ENCODE assay signal across 18 cellular contexts in the genomic region with DNA sequence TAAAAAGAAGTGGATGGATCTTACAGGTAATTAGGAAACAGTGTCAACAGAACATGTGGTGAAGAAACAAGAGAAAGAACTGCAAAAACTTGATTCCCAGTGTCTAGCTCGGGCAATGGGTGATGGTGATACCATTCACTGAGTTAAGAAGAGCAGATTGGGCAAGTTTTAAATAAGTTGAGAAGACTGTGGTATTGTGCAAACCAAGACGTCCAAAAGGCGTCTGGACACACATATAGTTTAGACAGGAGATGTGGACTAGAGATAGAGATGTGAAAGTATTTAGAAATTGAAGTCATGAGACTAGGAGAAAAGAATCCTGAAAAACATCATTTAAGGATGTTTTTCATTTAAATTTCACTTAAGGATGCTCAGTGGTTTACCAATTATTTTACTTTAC. TPM values are rescaled to one million over a fixed set of nuclear protein-coding genes. Genes with fewer than 3 reads are reported as not detected.
A peak's percentile ranks its signal among the peaks of the same experiment; 100 is the strongest.
DNase-seq lines count a peak whose midpoint lies in the region; ATAC-seq and TF ChIP-seq lines count a peak whose summit lies in the region.
"Had no signal": no experiment of that assay in that cellular context is flagged by ENCODE, and none has a peak within 500 bp of the region (broad histone marks: within the 10 kb centered on the region; RNA-seq: fewer than 3 reads in every experiment).

No MANE protein-coding gene starts in this region.

- POLR2A ChIA-PET in Panc1 (lab: Charles Lee): no interaction called here

- H3K4me1 ChIP-seq in Panc1 (ENCODE audit: control insufficient read depth, insufficient read depth, low read length): no peaks in the 10 kb centered on the region
- H3K4me1 ChIP-seq in neutrophil (ENCODE audit: control insufficient read depth in 1 of 2, insufficient read depth in 1 of 2, low read depth in 1 of 2, low read length in 1 of 2): peaks cover 13 to 17% of the 10 kb centered on the region in 2 experiments
- H3K4me1 ChIP-seq in colonic mucosa: no peaks in the 10 kb centered on the region

- H3K9me3 ChIP-seq in Panc1 (ENCODE audit: control insufficient read depth, insufficient read depth, low read depth, low read length) (no peaks in the 10 kb centered on the region), neutrophil (no peaks in the 10 kb centered on the region), colonic mucosa (no peaks in the 10 kb centered on the region)

- H3K27ac ChIP-seq in HL-60 (replicated peaks) (no peak overlapping the region), Panc1 (ENCODE audit: low read length) (no peak overlapping the region), neutrophil (peak overlapping the region; percentile 48), colonic mucosa (no peak overlapping the region)
- H3K27ac ChIP-seq: PC-9 had no signal

- peaks cover 13% of the 10 kb centered on the region for H3K36me3 Mint-ChIP-seq in stimulated activated memory B cell treated with anti-CD40 and anti-IgM and Interleukin-4, amounts not matched to agents 10 μg/mL and 1 μg/mL and 100 μg/mL, for 72 hours

- H3K9ac ChIP-seq in colonic mucosa (ENCODE audit: low read depth in 2 of 2, low read length in 2 of 2): no peak overlapping the region

- no peaks in the 10 kb centered on the region for H3K27me3 Mint-ChIP-seq in stimulated activated memory B cell treated with anti-CD40 and anti-IgM and Interleukin-4, amounts not matched to agents 10 μg/mL and 1 μg/mL and 100 μg/mL, for 72 hours
- H3K27me3 Mint-ChIP-seq: B cell; CD4-positive, alpha-beta memory T cell had no signal

- H3K27me3 ChIP-seq in HL-60 (ENCODE audit: insufficient read depth, poor library complexity, severe bottlenecking): no peaks in the 10 kb centered on the region
- no peaks in the 10 kb centered on the region for H3K27me3 ChIP-seq in Panc1 (ENCODE audit: control insufficient read depth, insufficient read depth, low read length)
- H3K27me3 ChIP-seq in neutrophil: no peaks in the 10 kb centered on the region
- H3K27me3 ChIP-seq in colonic mucosa: no peaks in the 10 kb centered on the region

- TF ChIP-seq CTCF in HL-60 (IDR thresholded peaks at IDR 0.05; ENCODE audit: insufficient read depth, low read length) (no peak), Panc1 (IDR thresholded peaks at IDR 0.05) (no peak), neutrophil (IDR thresholded peaks at IDR 0.05) (no peak), colonic mucosa (IDR thresholded peaks at IDR 0.05) (no peak)

- in situ Hi-C loops in Panc1 (cut with HindIII; ENCODE audit: low pct_unique_long_range_greater_than_20kb, low sequenced_read_pairs): no loop called here

- H3K4me1 Mint-ChIP-seq in stimulated activated memory B cell treated with anti-CD40 and anti-IgM and Interleukin-4, amounts not matched to agents 10 μg/mL and 1 μg/mL and 100 μg/mL, for 72 hours: peaks cover 13% of the 10 kb centered on the region
- H3K4me1 Mint-ChIP-seq: GM23338 had no signal

- no peaks in the 10 kb centered on the region for H3K9me3 Mint-ChIP-seq in stimulated activated memory B cell treated with anti-CD40 and anti-IgM and Interleukin-4, amounts not matched to agents 10 μg/mL and 1 μg/mL and 100 μg/mL, for 72 hours
- H3K9me3 Mint-ChIP-seq: GM23338 had no signal

- H3K27ac Mint-ChIP-seq in stimulated activated memory B cell treated with anti-CD40 and anti-IgM and Interleukin-4, amounts not matched to agents 10 μg/mL and 1 μg/mL and 100 μg/mL, for 72 hours: no peak overlapping the region
- H3K27ac Mint-ChIP-seq: B cell, GM23338 had no signal

- DNase-seq in NOMO-1 treated with DMSO at 0.1 percent for 48 hours (lab: John Stamatoyannopoulos, UW; ENCODE audit: unreplicated experiment) (peak; percentile 60), NOMO-1 treated with dmso at 0.1 percent for 144 hours (lab: John Stamatoyannopoulos, UW; ENCODE audit: unreplicated experiment) (no peak), HL-60 (ENCODE audit: low read depth in 1 of 2, low spot score in 1 of 2) (peak; percentile 9 to 16), Panc1 (ENCODE audit: low read depth, low spot score) (no peak), colonic mucosa (no peak), glomerular visceral epithelial cell (ENCODE audit: extremely low spot score) (no peak)
- DNase-seq: Calu3; CD4-positive, alpha-beta memory T cell; DMS53; HCEC 1CT; MM.1S; NCI-H1694 treated with DMSO at 0.1 percent for 48 hours; NK-92 treated with Interleukin-12 subunit alpha and Interleukin-12 subunit beta, amount 100 ng/mL, for 24 hours; PC-9 had no signal

- ATAC-seq in Panc1: no peak
- no peak for ATAC-seq in stimulated activated memory B cell treated with anti-CD40 and anti-IgM and Interleukin-4, amounts not matched to agents 10 μg/mL and 1 μg/mL and 100 μg/mL, for 72 hours
- ATAC-seq: GM23338 had no signal

- H3K4me3 ChIP-seq in HL-60 (replicated peaks; ENCODE audit: insufficient read depth, low read length): no peak overlapping the region
- no peak overlapping the region for H3K4me3 ChIP-seq in Panc1 (ENCODE audit: low read depth in 2 of 2, low read length in 2 of 2)
- H3K4me3 ChIP-seq in neutrophil (ENCODE audit: low read depth in 1 of 2, low read length in 1 of 2): no peak overlapping the region
- H3K4me3 ChIP-seq in colonic mucosa: no peak overlapping the region
- H3K4me3 ChIP-seq: GM23338, PC-9 had no signal

- TSS peak; percentile 26 for BruUV-seq in Panc1 (replicated peaks; lab: Mats Ljungman, UMichigan)

- intact Hi-C loops in Panc1 (cut with micrococcal nuclease; ENCODE audit: unreplicated experiment) (no loop called here), colonic mucosa (cut with DNase I) (no loop called here)

- H3K36me3 ChIP-seq in Panc1 (ENCODE audit: control insufficient read depth, insufficient read depth, low read length) (no peaks in the 10 kb centered on the region), neutrophil (no peaks in the 10 kb centered on the region), colonic mucosa (no peaks in the 10 kb centered on the region)

- CTCF ChIA-PET in Panc1 (lab: Charles Lee): no interaction called here

- H3K4me3 Mint-ChIP-seq in stimulated activated memory B cell treated with anti-CD40 and anti-IgM and Interleukin-4, amounts not matched to agents 10 μg/mL and 1 μg/mL and 100 μg/mL, for 72 hours: no peak overlapping the region
- H3K4me3 Mint-ChIP-seq: B cell; CD4-positive, alpha-beta memory T cell; GM23338 had no signal

RNA-seq across cellular contexts. Expression of a gene that starts 53.9 kb away (rescaled TPM):
- total RNA-seq in Panc1 (2021; ENCODE audit: unreplicated experiment) (48.4 TPM), colonic mucosa (10 to 100 TPM; 20.2 to 36.5 TPM)
- 22.3 TPM for polyA plus RNA-seq in Panc1 (2012; ENCODE audit: insufficient read length)

Comparison
In these comparisons a context has a peak if more than half of its experiments do, and no peak if none do; other contexts are left out.
1. DNase-seq: peak in NOMO-1 treated with DMSO at 0.1 percent for 48 hours (single experiment) and HL-60 (2 of 2); none in NOMO-1 treated with dmso at 0.1 percent for 144 hours (single experiment), Panc1 (single experiment), colonic mucosa (single experiment) and glomerular visceral epithelial cell (single experiment).